In the genomic region with DNA sequence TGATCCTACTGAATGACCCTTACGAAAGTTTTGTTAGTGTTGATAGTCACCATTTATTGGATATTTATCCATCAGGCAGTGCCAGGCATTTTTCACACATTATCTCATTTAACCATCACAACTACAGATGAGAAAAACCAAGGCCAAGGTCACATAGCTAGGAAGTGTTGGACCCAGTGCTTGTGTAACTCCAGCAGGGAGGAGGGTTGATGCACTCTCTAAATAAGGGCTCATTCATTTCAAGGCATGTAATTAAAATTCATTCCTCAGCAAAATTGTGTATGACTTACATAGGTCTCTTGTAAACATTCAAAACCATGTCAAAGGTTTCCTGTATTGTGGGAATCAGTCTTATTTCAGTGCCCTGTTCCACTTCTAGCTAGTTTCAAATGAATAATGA, we compare ENCODE assay signal across 26 cellular contexts.
"Had no signal": no experiment of that assay in that cellular context is flagged by ENCODE, and none has a peak within 500 bp of the region (broad histone marks: within the 10 kb centered on the region; RNA-seq: fewer than 3 reads in every experiment).

No MANE protein-coding gene starts in this region.

- H3K36me3 ChIP-seq: adrenal gland, WERI-Rb-1 had no signal

- H3K9me3 ChIP-seq: adrenal gland had no signal

- H3K36me3 Mint-ChIP-seq: activated naive CD8-positive, alpha-beta T cell treated with anti-CD3 and anti-CD28 coated beads, Interleukin-2, amount 10 ng/mL, durations not matched to agents 7 days and 5 days had no signal

- ATAC-seq: activated CD4-positive, alpha-beta T cell treated with anti-CD3 and anti-CD28 coated beads for 36 hours; activated T-cell treated with anti-CD3 and anti-CD28 coated beads, Interleukin-2, amount 50 U/mL, for 72 hours; T-helper 17 cell had no signal

- H3K4me1 ChIP-seq: adrenal gland had no signal

- H3K9ac ChIP-seq: KMS-11 had no signal

- H3K9me3 Mint-ChIP-seq: activated CD4-positive, alpha-beta memory T cell treated with anti-CD3 and anti-CD28 coated beads, Interleukin-2, amount 10 ng/mL, durations not matched to agents 7 days and 5 days; activated naive CD8-positive, alpha-beta T cell treated with anti-CD3 and anti-CD28 coated beads, Interleukin-2, amount 10 ng/mL, durations not matched to agents 7 days and 5 days; activated T-cell treated with anti-CD3 and anti-CD28 coated beads, Interleukin-2, amount 50 U/mL, for 72 hours; activated T-helper 2 cell treated with anti-CD3 and anti-CD28 coated beads, Interferon-gamma antibody, Interleukin-2, Interleukin-4, amounts not matched to agents 10 μg/mL and 5 μg/mL and 100 μg/mL, durations not matched to agents 14 hours and 24 hours and 36 hours had no signal

- H3K4me2 ChIP-seq: KMS-11 had no signal

- H3K27ac Mint-ChIP-seq: activated CD4-positive, alpha-beta memory T cell treated with anti-CD3 and anti-CD28 coated beads, Interleukin-2, amount 10 ng/mL, durations not matched to agents 7 days and 5 days; activated CD4-positive, alpha-beta T cell treated with anti-CD3 and anti-CD28 coated beads for 36 hours; activated naive CD8-positive, alpha-beta T cell treated with anti-CD3 and anti-CD28 coated beads, Interleukin-2, amount 10 ng/mL, durations not matched to agents 7 days and 5 days; activated T-cell treated with anti-CD3 and anti-CD28 coated beads, Interleukin-2, amount 50 U/mL, for 72 hours; activated T-helper 2 cell treated with anti-CD3 and anti-CD28 coated beads, Interferon-gamma antibody, Interleukin-2, Interleukin-4, amounts not matched to agents 10 μg/mL and 5 μg/mL and 100 μg/mL, durations not matched to agents 14 hours and 24 hours and 36 hours; T-helper 17 cell had no signal

- H3K4me3 Mint-ChIP-seq: activated CD4-positive, alpha-beta memory T cell treated with anti-CD3 and anti-CD28 coated beads, Interleukin-2, amount 10 ng/mL, durations not matched to agents 7 days and 5 days; activated CD4-positive, alpha-beta T cell treated with anti-CD3 and anti-CD28 coated beads for 36 hours; activated naive CD8-positive, alpha-beta T cell treated with anti-CD3 and anti-CD28 coated beads, Interleukin-2, amount 10 ng/mL, durations not matched to agents 7 days and 5 days; activated T-cell treated with anti-CD3 and anti-CD28 coated beads, Interleukin-2, amount 50 U/mL, for 72 hours; T-helper 17 cell had no signal

- H3K27ac ChIP-seq: adrenal gland, KMS-11, WERI-Rb-1 had no signal

- DNase-seq: activated CD4-positive, alpha-beta memory T cell treated with anti-CD3 and anti-CD28 coated beads, Interleukin-2, amount 10 ng/mL, durations not matched to agents 7 days and 5 days; activated CD4-positive, alpha-beta T cell treated with anti-CD3 and anti-CD28 coated beads for 36 hours; activated CD4-positive, alpha-beta T cell treated with anti-CD3 and anti-CD28 coated beads, Interleukin-2, amount 50 U/mL, for 1 hour; activated CD8-positive, alpha-beta memory T cell treated with anti-CD3 and anti-CD28 coated beads, Interleukin-2, amount 50 U/mL, for 4 hours; activated gamma-delta T cell treated with Interleukin-2 at 50 U/mL for 16 hours; activated naive CD4-positive, alpha-beta T cell treated with anti-CD3 and anti-CD28 coated beads, Interleukin-2, amount 50 U/mL, for 16 hours; activated naive CD8-positive, alpha-beta T cell treated with anti-CD3 and anti-CD28 coated beads, Interleukin-2, amount 10 ng/mL, durations not matched to agents 7 days and 5 days; activated T-cell treated with anti-CD3 and anti-CD28 coated beads, Interleukin-2, amount 50 U/mL, for 72 hours; adrenal gland; anterior cingulate cortex; cerebellar nuclear complex; NCI-H1092; NCI-H1417; NCI-H1930; NCI-H2171; NCI-H2227 treated with DMSO at 0.1 percent for 48 hours; NCI-H526; NCI-H774; NK-92 treated with Interleukin-12 subunit alpha and Interleukin-12 subunit beta, amount 100 ng/mL, for 24 hours; SIG-M5; T-helper 17 cell; T-helper 9 cell; WERI-Rb-1 had no signal

- FAIRE-seq: TTC549 had no signal

- H3K4me3 ChIP-seq: adrenal gland had no signal
